Comparison of ENCODE assay signal across 1 cellular context in the genomic region with DNA sequence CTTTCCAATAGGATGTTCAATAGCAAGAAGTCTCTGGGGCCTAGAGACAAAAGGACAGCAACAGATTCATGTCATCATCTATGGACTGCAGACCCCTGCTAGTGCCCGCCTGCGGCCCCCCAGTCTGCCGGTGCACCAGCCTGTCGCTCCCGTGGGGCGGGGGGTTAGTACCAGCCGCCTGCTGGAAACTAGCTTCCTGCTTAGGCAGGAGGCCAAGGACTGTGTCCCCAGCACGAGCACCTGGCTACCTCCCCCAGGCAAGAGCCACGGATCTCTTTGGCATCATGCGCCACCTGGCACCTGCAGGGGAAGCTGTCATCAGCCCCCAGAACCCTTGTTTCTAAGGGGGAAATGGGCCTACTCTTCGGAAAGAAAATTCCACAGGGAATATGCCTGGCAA.
TF ChIP-seq lines count a peak whose summit lies in the region.

No MANE protein-coding gene starts in this region.

TF ChIP-seq in SK-N-SH treated with all-trans-retinoic acid at 6 μM for 48 hours, 23 proteins besides CTCF, POLR2A, EP300 and RAD21 (continued from another document):
- TF ChIP-seq, protein P1, sequence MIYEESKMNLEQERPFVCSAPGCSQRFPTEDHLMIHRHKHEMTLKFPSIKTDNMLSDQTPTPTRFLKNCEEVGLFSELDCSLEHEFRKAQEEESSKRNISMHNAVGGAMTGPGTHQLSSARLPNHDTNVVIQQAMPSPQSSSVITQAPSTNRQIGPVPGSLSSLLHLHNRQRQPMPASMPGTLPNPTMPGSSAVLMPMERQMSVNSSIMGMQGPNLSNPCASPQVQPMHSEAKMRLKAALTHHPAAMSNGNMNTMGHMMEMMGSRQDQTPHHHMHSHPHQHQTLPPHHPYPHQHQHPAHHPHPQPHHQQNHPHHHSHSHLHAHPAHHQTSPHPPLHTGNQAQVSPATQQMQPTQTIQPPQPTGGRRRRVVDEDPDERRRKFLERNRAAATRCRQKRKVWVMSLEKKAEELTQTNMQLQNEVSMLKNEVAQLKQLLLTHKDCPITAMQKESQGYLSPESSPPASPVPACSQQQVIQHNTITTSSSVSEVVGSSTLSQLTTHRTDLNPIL (CRISPR knock-in tag; IDR thresholded peaks at IDR 0.05; ENCODE audit: low read depth), result no peak
- TF ChIP-seq ESRRG (CRISPR knock-in tag; IDR thresholded peaks at IDR 0.05) (no peak), ZFP3 (CRISPR knock-in tag; IDR thresholded peaks at IDR 0.05) (no peak), TCF4 (CRISPR knock-in tag; IDR thresholded peaks at IDR 0.05; ENCODE audit: borderline replicate concordance) (no peak), ISL1 (CRISPR knock-in tag; IDR thresholded peaks at IDR 0.05) (no peak), GLIS3 (CRISPR knock-in tag; IDR thresholded peaks at IDR 0.05) (no peak), PPARA (CRISPR knock-in tag; IDR thresholded peaks at IDR 0.05; ENCODE audit: borderline replicate concordance) (no peak), ZNF565 (CRISPR knock-in tag; conservative IDR thresholded peaks at IDR 0.05; ENCODE audit: low read depth) (no peak), ARNTL (CRISPR knock-in tag; IDR thresholded peaks at IDR 0.05; ENCODE audit: borderline replicate concordance, low read depth) (no peak)
- TF ChIP-seq, protein P2, sequence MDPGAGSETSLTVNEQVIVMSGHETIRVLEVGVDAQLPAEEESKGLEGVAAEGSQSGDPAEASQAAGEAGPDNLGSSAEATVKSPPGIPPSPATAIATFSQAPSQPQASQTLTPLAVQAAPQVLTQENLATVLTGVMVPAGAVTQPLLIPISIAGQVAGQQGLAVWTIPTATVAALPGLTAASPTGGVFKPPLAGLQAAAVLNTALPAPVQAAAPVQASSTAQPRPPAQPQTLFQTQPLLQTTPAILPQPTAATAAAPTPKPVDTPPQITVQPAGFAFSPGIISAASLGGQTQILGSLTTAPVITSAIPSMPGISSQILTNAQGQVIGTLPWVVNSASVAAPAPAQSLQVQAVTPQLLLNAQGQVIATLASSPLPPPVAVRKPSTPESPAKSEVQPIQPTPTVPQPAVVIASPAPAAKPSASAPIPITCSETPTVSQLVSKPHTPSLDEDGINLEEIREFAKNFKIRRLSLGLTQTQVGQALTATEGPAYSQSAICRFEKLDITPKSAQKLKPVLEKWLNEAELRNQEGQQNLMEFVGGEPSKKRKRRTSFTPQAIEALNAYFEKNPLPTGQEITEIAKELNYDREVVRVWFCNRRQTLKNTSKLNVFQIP (CRISPR knock-in tag; IDR thresholded peaks at IDR 0.05; ENCODE audit: borderline replicate concordance, low read depth), result no peak
- TF ChIP-seq, protein P3, sequence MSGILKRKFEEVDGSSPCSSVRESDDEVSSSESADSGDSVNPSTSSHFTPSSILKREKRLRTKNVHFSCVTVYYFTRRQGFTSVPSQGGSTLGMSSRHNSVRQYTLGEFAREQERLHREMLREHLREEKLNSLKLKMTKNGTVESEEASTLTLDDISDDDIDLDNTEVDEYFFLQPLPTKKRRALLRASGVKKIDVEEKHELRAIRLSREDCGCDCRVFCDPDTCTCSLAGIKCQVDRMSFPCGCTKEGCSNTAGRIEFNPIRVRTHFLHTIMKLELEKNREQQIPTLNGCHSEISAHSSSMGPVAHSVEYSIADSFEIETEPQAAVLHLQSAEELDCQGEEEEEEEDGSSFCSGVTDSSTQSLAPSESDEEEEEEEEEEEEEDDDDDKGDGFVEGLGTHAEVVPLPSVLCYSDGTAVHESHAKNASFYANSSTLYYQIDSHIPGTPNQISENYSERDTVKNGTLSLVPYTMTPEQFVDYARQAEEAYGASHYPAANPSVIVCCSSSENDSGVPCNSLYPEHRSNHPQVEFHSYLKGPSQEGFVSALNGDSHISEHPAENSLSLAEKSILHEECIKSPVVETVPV (CRISPR knock-in tag; IDR thresholded peaks at IDR 0.05), result no peak
